1 cellular context compared by ENCODE assay signal in genomic region chr2:24083567-24084385, GRCh38.
TF ChIP-seq lines count a peak whose summit lies in the region.

No MANE protein-coding gene starts in this region.

TF ChIP-seq in GM12878, 131 proteins besides CTCF, POLR2A, EP300 and RAD21 (continues in another document):
- TF ChIP-seq NFIC (IDR thresholded peaks at IDR 0.05; ENCODE audit: low read depth, low read length) (no peak), EED (IDR thresholded peaks at IDR 0.05; ENCODE audit: low read depth) (no peak), IKZF1 (conservative IDR thresholded peaks at IDR 0.05) (no peak), SPI1 (IDR thresholded peaks at IDR 0.05; ENCODE audit: borderline replicate concordance, insufficient read depth, low read depth, low read length) (peak; percentile 40; the same call in 1 of the 2 replicates), CEBPZ (IDR thresholded peaks at IDR 0.05; ENCODE audit: low read depth, low read length) (no peak; the same call in 1 of the 2 replicates), FOXM1 (IDR thresholded peaks at IDR 0.05; ENCODE audit: low read depth, low read length) (0 out of 2 replicates have a peak, but pooled peaks have one; percentile 22), RELA (IDR thresholded peaks at IDR 0.05; ENCODE audit: borderline replicate concordance, partially characterized antibody) (no peak), MEF2A (IDR thresholded peaks at IDR 0.05; ENCODE audit: insufficient read depth, low read depth, low read length) (0 out of 2 replicates have a peak, but pooled peaks have one; percentile 9), CBX5 (IDR thresholded peaks at IDR 0.05; ENCODE audit: low read depth) (no peak), NFXL1 (IDR thresholded peaks at IDR 0.05; ENCODE audit: borderline replicate concordance) (no peak), TCF12 (IDR thresholded peaks at IDR 0.05; ENCODE audit: low read depth, low read length) (peak; percentile 57), POLR2AphosphoS5 (IDR thresholded peaks at IDR 0.05; ENCODE audit: low read length) (peak; percentile 74), ELK1 (IDR thresholded peaks at IDR 0.05; ENCODE audit: low read depth, low read length) (no peak), SKIL (IDR thresholded peaks at IDR 0.05; ENCODE audit: low read depth, poor library complexity, severe bottlenecking) (no peak), POLR2AphosphoS2 (IDR thresholded peaks at IDR 0.05; ENCODE audit: low read depth, low read length) (no peak), MLLT1 (IDR thresholded peaks at IDR 0.05) (peak; percentile 83), PBX3 (IDR thresholded peaks at IDR 0.05; ENCODE audit: insufficient replicate concordance, low read depth, low read length) (no peak), ATF7 (IDR thresholded peaks at IDR 0.05; ENCODE audit: low read depth) (0 out of 2 replicates have a peak, but pooled peaks have one; percentile 18), IRF5 (IDR thresholded peaks at IDR 0.05; ENCODE audit: borderline replicate concordance) (no peak), ASH2L (IDR thresholded peaks at IDR 0.05; ENCODE audit: borderline replicate concordance, low read depth) (no peak), ZBED1 (IDR thresholded peaks at IDR 0.05; ENCODE audit: borderline replicate concordance) (no peak), ZNF622 (IDR thresholded peaks at IDR 0.05) (no peak), DPF2 (IDR thresholded peaks at IDR 0.05) (peak; percentile 64; the same call in 1 of the 2 replicates), MEF2B (IDR thresholded peaks at IDR 0.05; ENCODE audit: partially characterized antibody, poor library complexity, severe bottlenecking) (no peak), PAX5 (IDR thresholded peaks at IDR 0.05; ENCODE audit: borderline replicate concordance, low read depth, low read length) (0 out of 2 replicates have a peak, but pooled peaks have one; percentile 9), SIX5 (IDR thresholded peaks at IDR 0.05; ENCODE audit: low read depth, low read length, severe bottlenecking) (no peak), HCFC1 (IDR thresholded peaks at IDR 0.05; ENCODE audit: low read length) (no peak), KAT2A (conservative IDR thresholded peaks at IDR 0.05; ENCODE audit: control insufficient read depth, low read depth, low read length) (no peak), RB1 (IDR thresholded peaks at IDR 0.05; ENCODE audit: borderline replicate concordance) (no peak), POU2F2 (IDR thresholded peaks at IDR 0.05; ENCODE audit: borderline replicate concordance, low read depth, low read length) (peak; percentile 61; the same call in 2 of the 3 replicates), SIN3A (IDR thresholded peaks at IDR 0.05; ENCODE audit: low read depth, low read length) (peak; percentile 76), IRF3 (IDR thresholded peaks at IDR 0.05) (no peak), GATAD2B (conservative IDR thresholded peaks at IDR 0.05; ENCODE audit: low read depth) (no peak), FOXK2 (IDR thresholded peaks at IDR 0.05) (peak; percentile 39; the same call in 1 of the 2 replicates), SMARCA5 (IDR thresholded peaks at IDR 0.05) (no peak), SP1 (IDR thresholded peaks at IDR 0.05; ENCODE audit: low read depth, low read length) (no peak), MTA3 (IDR thresholded peaks at IDR 0.05; ENCODE audit: borderline replicate concordance, low read length) (no peak), SREBF1 (IDR thresholded peaks at IDR 0.05; ENCODE audit: low read length) (no peak), NBN (IDR thresholded peaks at IDR 0.05) (peak; percentile 58; the same call in 1 of the 2 replicates), RCOR1 (conservative IDR thresholded peaks at IDR 0.05; ENCODE audit: low read depth, low read length) (no peak), ATF3 (IDR thresholded peaks at IDR 0.05; ENCODE audit: borderline replicate concordance, extremely low read depth, low read depth, low read length) (no peak), BACH1 (IDR thresholded peaks at IDR 0.05; ENCODE audit: borderline replicate concordance) (no peak), STAT1 (conservative IDR thresholded peaks at IDR 0.05) (no peak), EGR1 (IDR thresholded peaks at IDR 0.05; ENCODE audit: borderline replicate concordance in 1 of 2, low read depth in 2 of 2, low read length in 2 of 2) (no peak), NR2C2 (IDR thresholded peaks at IDR 0.05; ENCODE audit: borderline replicate concordance, control insufficient read depth, insufficient read length, low read depth) (no peak), YBX1 (IDR thresholded peaks at IDR 0.05) (no peak), TCF3 (IDR thresholded peaks at IDR 0.05; ENCODE audit: borderline replicate concordance, insufficient read depth, low read depth, low read length) (peak; percentile 60; the same call in 1 of the 2 replicates), MXI1 (IDR thresholded peaks at IDR 0.05; ENCODE audit: low read depth, low read length) (no peak)
- TF ChIP-seq, protein P1, sequence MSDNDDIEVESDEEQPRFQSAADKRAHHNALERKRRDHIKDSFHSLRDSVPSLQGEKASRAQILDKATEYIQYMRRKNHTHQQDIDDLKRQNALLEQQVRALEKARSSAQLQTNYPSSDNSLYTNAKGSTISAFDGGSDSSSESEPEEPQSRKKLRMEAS (IDR thresholded peaks at IDR 0.05; ENCODE audit: low read depth, low read length): peak; percentile 58
- TF ChIP-seq, protein P2, sequence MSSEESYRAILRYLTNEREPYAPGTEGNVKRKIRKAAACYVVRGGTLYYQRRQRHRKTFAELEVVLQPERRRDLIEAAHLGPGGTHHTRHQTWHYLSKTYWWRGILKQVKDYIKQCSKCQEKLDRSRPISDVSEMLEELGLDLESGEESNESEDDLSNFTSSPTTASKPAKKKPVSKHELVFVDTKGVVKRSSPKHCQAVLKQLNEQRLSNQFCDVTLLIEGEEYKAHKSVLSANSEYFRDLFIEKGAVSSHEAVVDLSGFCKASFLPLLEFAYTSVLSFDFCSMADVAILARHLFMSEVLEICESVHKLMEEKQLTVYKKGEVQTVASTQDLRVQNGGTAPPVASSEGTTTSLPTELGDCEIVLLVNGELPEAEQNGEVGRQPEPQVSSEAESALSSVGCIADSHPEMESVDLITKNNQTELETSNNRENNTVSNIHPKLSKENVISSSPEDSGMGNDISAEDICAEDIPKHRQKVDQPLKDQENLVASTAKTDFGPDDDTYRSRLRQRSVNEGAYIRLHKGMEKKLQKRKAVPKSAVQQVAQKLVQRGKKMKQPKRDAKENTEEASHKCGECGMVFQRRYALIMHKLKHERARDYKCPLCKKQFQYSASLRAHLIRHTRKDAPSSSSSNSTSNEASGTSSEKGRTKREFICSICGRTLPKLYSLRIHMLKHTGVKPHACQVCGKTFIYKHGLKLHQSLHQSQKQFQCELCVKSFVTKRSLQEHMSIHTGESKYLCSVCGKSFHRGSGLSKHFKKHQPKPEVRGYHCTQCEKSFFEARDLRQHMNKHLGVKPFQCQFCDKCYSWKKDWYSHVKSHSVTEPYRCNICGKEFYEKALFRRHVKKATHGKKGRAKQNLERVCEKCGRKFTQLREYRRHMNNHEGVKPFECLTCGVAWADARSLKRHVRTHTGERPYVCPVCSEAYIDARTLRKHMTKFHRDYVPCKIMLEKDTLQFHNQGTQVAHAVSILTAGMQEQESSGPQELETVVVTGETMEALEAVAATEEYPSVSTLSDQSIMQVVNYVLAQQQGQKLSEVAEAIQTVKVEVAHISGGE (CRISPR knock-in tag; IDR thresholded peaks at IDR 0.05): no peak
